33 cellular contexts compared by ENCODE assay signal in the genomic region with DNA sequence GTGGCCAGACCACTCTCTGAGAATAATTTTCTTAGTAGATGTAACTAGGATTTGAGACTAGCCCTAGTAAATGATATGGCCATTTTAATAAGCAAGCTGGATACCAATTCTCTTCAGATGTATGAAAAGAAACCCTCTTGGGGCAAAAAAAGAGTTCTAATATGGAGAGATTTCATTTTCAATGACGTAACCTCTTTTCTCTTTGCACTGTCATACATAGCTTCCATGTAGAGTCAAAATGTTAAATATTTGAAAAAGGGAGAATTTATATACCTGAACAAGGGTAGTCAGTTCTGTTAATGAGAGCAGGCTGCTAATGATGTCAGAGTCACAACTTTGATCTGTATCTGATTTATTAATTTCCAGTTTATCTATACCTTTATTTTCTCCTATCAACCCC.
"Had no signal": no experiment of that assay in that cellular context is flagged by ENCODE, and none has a peak within 500 bp of the region (broad histone marks: within the 10 kb centered on the region; RNA-seq: fewer than 3 reads in every experiment).

No MANE protein-coding gene starts in this region.

- H3K36me3 ChIP-seq: adrenal gland, ascending aorta, brain microvascular endothelial cell, breast epithelium, cardiac muscle cell had no signal

- H3K9me3 ChIP-seq: adrenal gland, ascending aorta, body of pancreas, breast epithelium had no signal

- ATAC-seq: activated naive CD4-positive, alpha-beta T cell treated with anti-CD3 and anti-CD28 coated beads, Interleukin-2, amount 50 U/mL, for 72 hours; activated naive CD8-positive, alpha-beta T cell treated with anti-CD3 and anti-CD28 coated beads, Interleukin-2, amount 50 U/mL, for 24 hours; activated T-cell treated with anti-CD3 and anti-CD28 coated beads, Interleukin-2, amount 50 U/mL, for 4 hours; activated T-cell treated with anti-CD3 and anti-CD28 coated beads, Interleukin-2, amount 50 U/mL, for 72 hours; activated T-helper 17 cell treated with anti-CD3 and anti-CD28 coated beads, Interleukin-2, amount 50 U/mL, for 72 hours; body of pancreas had no signal

- H3K4me1 ChIP-seq: adrenal gland, ascending aorta, body of pancreas, breast epithelium had no signal

- H3K27ac ChIP-seq: adrenal gland, ascending aorta, body of pancreas, brain microvascular endothelial cell, breast epithelium, cardiac muscle cell had no signal

- FAIRE-seq: astrocyte, bronchial epithelial cell had no signal

- H3K27me3 ChIP-seq: adrenal gland, ascending aorta, brain microvascular endothelial cell, breast epithelium had no signal

- H3K4me3 ChIP-seq: adrenal gland, ascending aorta, body of pancreas, breast epithelium, cardiac muscle cell had no signal

- DNase-seq: activated effector memory CD4-positive, alpha-beta T cell treated with anti-CD3 and anti-CD28 coated beads, Interleukin-2, amount 50 U/mL, for 16 hours; activated effector memory CD4-positive, alpha-beta T cell treated with Interleukin-2 at 50 U/mL for 16 hours; activated gamma-delta T cell; activated gamma-delta T cell treated with Interleukin-2 at 50 U/mL for 16 hours; activated naive CD4-positive, alpha-beta T cell; activated naive CD4-positive, alpha-beta T cell treated with anti-CD3 and anti-CD28 coated beads for 36 hours; activated naive CD4-positive, alpha-beta T cell treated with anti-CD3 and anti-CD28 coated beads, Interleukin-2, amount 10 ng/mL, durations not matched to agents 7 days and 5 days; activated naive CD4-positive, alpha-beta T cell treated with anti-CD3 and anti-CD28 coated beads, Interleukin-2, amount 50 U/mL, for 16 hours; activated naive CD4-positive, alpha-beta T cell treated with Interleukin-2 at 50 U/mL for 16 hours; activated naive CD8-positive, alpha-beta T cell treated with anti-CD3 and anti-CD28 coated beads for 36 hours; activated naive CD8-positive, alpha-beta T cell treated with anti-CD3 and anti-CD28 coated beads, Interleukin-2, amount 10 ng/mL, durations not matched to agents 7 days and 5 days; activated naive CD8-positive, alpha-beta T cell treated with anti-CD3 and anti-CD28 coated beads, Interleukin-2, amount 50 U/mL, for 24 hours; activated T-cell treated with anti-CD3 and anti-CD28 coated beads, Interleukin-2, amount 50 U/mL, for 24 hours; activated T-cell treated with anti-CD3 and anti-CD28 coated beads, Interleukin-2, amount 50 U/mL, for 4 hours; activated T-cell treated with anti-CD3 and anti-CD28 coated beads, Interleukin-2, amount 50 U/mL, for 48 hours; activated T-cell treated with anti-CD3 and anti-CD28 coated beads, Interleukin-2, amount 50 U/mL, for 72 hours; adrenal gland; amniotic stem cell; amygdala; anterior cingulate cortex; aorta; body of pancreas; brain microvascular endothelial cell; caudate nucleus; central memory CD4-positive, alpha-beta T cell; cerebellar nuclear complex had no signal
